23 cellular contexts compared by ENCODE assay signal in the genomic region with DNA sequence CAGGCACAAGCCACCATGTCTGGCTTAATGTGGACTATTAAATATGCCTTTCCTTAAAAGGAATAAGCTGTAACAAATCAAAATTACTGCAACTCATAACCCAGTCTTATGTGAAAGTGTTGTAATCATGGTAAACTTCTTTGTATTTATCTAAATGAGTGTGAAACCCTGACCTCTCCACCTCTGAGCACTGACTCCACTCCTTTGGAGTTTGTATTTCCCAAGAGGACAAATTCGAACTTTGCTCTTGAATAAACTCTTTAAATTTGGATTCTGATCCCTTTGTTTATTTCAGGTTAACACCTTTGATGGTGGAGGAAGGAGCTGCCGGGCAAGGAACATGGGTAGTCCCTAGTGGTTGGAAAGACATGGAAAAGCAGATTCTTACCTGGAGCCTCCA. TPM values are rescaled to one million over a fixed set of nuclear protein-coding genes. Genes with fewer than 3 reads are reported as not detected.
A peak's percentile ranks its signal among the peaks of the same experiment; 100 is the strongest.
DNase-seq lines count a peak whose midpoint lies in the region; ATAC-seq, FAIRE-seq and TF ChIP-seq lines count a peak whose summit lies in the region.
"Had no signal": no experiment of that assay in that cellular context is flagged by ENCODE, and none has a peak within 500 bp of the region (broad histone marks: within the 10 kb centered on the region; RNA-seq: fewer than 3 reads in every experiment).

No MANE protein-coding gene starts in this region.

- H3K36me3 Mint-ChIP-seq in MCF 10A (ENCODE audit: insufficient read depth, unreplicated experiment) = no peaks in the 10 kb centered on the region
- H3K36me3 Mint-ChIP-seq in astrocyte (ENCODE audit: low read depth, unreplicated experiment) = no peaks in the 10 kb centered on the region
- H3K36me3 Mint-ChIP-seq in stimulated activated naive B cell treated with anti-CD40 and anti-IgM and Interleukin-4, amounts not matched to agents 10 μg/mL and 1 μg/mL and 100 μg/mL, for 72 hours = no peaks in the 10 kb centered on the region
- H3K36me3 Mint-ChIP-seq: CD4-positive, alpha-beta memory T cell had no signal

- H3K4me3 ChIP-seq in breast epithelium = no peak overlapping the region
- H3K4me3 ChIP-seq in astrocyte (ENCODE audit: insufficient read depth, low read depth, low read length) = no peak overlapping the region
- no peak overlapping the region for H3K4me3 ChIP-seq in HepG2 (replicated peaks in 1 of 3; ENCODE audit: insufficient read depth in 1 of 3, low read depth in 2 of 3, low read length in 3 of 3)
- H3K4me3 ChIP-seq in subcutaneous abdominal adipose tissue (ENCODE audit: low read depth in 1 of 5, low read length in 5 of 5) = no peak overlapping the region
- H3K4me3 ChIP-seq in heart right ventricle = no peak overlapping the region
- H3K4me3 ChIP-seq: SK-N-MC had no signal

- H3K4me1 ChIP-seq in breast epithelium = no peaks in the 10 kb centered on the region
- peaks cover 19% of the 10 kb centered on the region for H3K4me1 ChIP-seq in astrocyte (ENCODE audit: insufficient read depth, low read length)
- peaks cover 23% of the 10 kb centered on the region for H3K4me1 ChIP-seq in HepG2 (ENCODE audit: insufficient read depth, low read length)
- H3K4me1 ChIP-seq in subcutaneous abdominal adipose tissue (ENCODE audit: control insufficient read depth in 5 of 5, insufficient read depth in 5 of 5, low read length in 5 of 5) = peaks cover 0 to 6% (median 0%) of the 10 kb centered on the region in 5 donors
- no peaks in the 10 kb centered on the region for H3K4me1 ChIP-seq in heart right ventricle
- H3K4me1 ChIP-seq: BE2C had no signal

- H3K79me2 ChIP-seq in astrocyte (ENCODE audit: insufficient read depth, low read length) = no peaks in the 10 kb centered on the region
- no peaks in the 10 kb centered on the region for H3K79me2 ChIP-seq in HepG2 (ENCODE audit: insufficient read depth, low read length)

- H3K27me3 ChIP-seq in breast epithelium (peaks cover 0 to 40% of the 10 kb centered on the region in 2 donors), astrocyte (ENCODE audit: insufficient read depth, low read length) (no peaks in the 10 kb centered on the region), HepG2 (ENCODE audit: control insufficient read depth in 1 of 2, insufficient read depth in 2 of 2, low read length in 2 of 2) (no peaks in the 10 kb centered on the region), subcutaneous abdominal adipose tissue (ENCODE audit: control insufficient read depth in 5 of 5, insufficient read depth in 4 of 5, low read length in 5 of 5) (peaks cover 0 to 4% (median 4%) of the 10 kb centered on the region in 5 donors), heart right ventricle (peaks cover 0 to 53% (median 0%) of the 10 kb centered on the region in 7 donors)
- H3K27me3 ChIP-seq: BE2C had no signal

- TF ChIP-seq POLR2A in breast epithelium (IDR thresholded peaks at IDR 0.05) = no peak
- TF ChIP-seq POLR2A in HepG2 (IDR thresholded peaks at IDR 0.05; ENCODE audit: insufficient read depth in 1 of 2, low read depth in 2 of 2, low read length in 2 of 2) = no peak

- FAIRE-seq in astrocyte (lab: Jason Lieb, UNC) = no peak
- FAIRE-seq in HepG2 (lab: Jason Lieb, UNC) = peak; percentile 8
- FAIRE-seq: D721Med had no signal

- H3K27ac Mint-ChIP-seq in MCF 10A (ENCODE audit: low read depth, unreplicated experiment) = no peak overlapping the region
- no peak overlapping the region for H3K27ac Mint-ChIP-seq in astrocyte (ENCODE audit: unreplicated experiment)
- no peak overlapping the region for H3K27ac Mint-ChIP-seq in stimulated activated naive B cell treated with anti-CD40 and anti-IgM and Interleukin-4, amounts not matched to agents 10 μg/mL and 1 μg/mL and 100 μg/mL, for 72 hours
- H3K27ac Mint-ChIP-seq: CD4-positive, alpha-beta memory T cell had no signal

- no peaks in the 10 kb centered on the region for H4K20me1 ChIP-seq in astrocyte (ENCODE audit: insufficient read depth, low read length)
- H4K20me1 ChIP-seq in HepG2 (ENCODE audit: insufficient read depth, low read length) = no peaks in the 10 kb centered on the region

- H3K9me3 ChIP-seq in breast epithelium (no peaks in the 10 kb centered on the region), astrocyte (ENCODE audit: insufficient read depth, low read depth, low read length) (no peaks in the 10 kb centered on the region), HepG2 (ENCODE audit: low read length) (no peaks in the 10 kb centered on the region), subcutaneous abdominal adipose tissue (ENCODE audit: control insufficient read depth in 5 of 5, low read length in 5 of 5) (no peaks in the 10 kb centered on the region), heart right ventricle (no peaks in the 10 kb centered on the region)
- H3K9me3 ChIP-seq: BE2C had no signal

- BruUV-seq in MCF 10A (replicated peaks; lab: Mats Ljungman, UMichigan) (no TSS peak), HepG2 (replicated peaks; lab: Mats Ljungman, UMichigan) (no TSS peak)

- H3K9me3 Mint-ChIP-seq in MCF 10A (ENCODE audit: unreplicated experiment) = peaks cover 17% of the 10 kb centered on the region
- H3K9me3 Mint-ChIP-seq in astrocyte (ENCODE audit: unreplicated experiment) = no peaks in the 10 kb centered on the region
- H3K9me3 Mint-ChIP-seq in stimulated activated naive B cell treated with anti-CD40 and anti-IgM and Interleukin-4, amounts not matched to agents 10 μg/mL and 1 μg/mL and 100 μg/mL, for 72 hours = no peaks in the 10 kb centered on the region

- no peak overlapping the region for H3K27ac ChIP-seq in breast epithelium
- no peak overlapping the region for H3K27ac ChIP-seq in astrocyte (ENCODE audit: low read depth, low read length)
- H3K27ac ChIP-seq in HepG2 (ENCODE audit: extremely low read length, insufficient read depth, low read length) = no peak overlapping the region
- H3K27ac ChIP-seq in subcutaneous abdominal adipose tissue (ENCODE audit: low read depth, low read length) = peak overlapping the region; percentile 1
- no peak overlapping the region for H3K27ac ChIP-seq in heart right ventricle
- H3K27ac ChIP-seq: 22Rv1, SK-N-MC had no signal

- H2AFZ ChIP-seq in astrocyte (ENCODE audit: low read depth, low read length) = no peak overlapping the region
- no peak overlapping the region for H2AFZ ChIP-seq in HepG2 (ENCODE audit: low read length)

- DNase-seq in MCF 10A (ENCODE audit: unreplicated experiment) = peak; percentile 15
- no peak for DNase-seq in breast epithelium (ENCODE audit: low spot score in 2 of 2)
- no peak for DNase-seq in astrocyte (ENCODE audit: low read depth)
- DNase-seq in HepG2 (ENCODE audit: low spot score) = peak; percentile 30
- no peak for DNase-seq in stimulated activated naive B cell treated with anti-CD40 and anti-IgM and Interleukin-4, amounts not matched to agents 10 μg/mL and 1 μg/mL and 100 μg/mL, for 72 hours
- DNase-seq in heart right ventricle = no peak
- DNase-seq: BE2C; CD4-positive, alpha-beta memory T cell; DMS79; NCI-H1417; NCI-H1930; NCI-H2171; NCI-H774; Right ventricle myocardium superior had no signal

- intact Hi-C loops in MCF 10A (cut with micrococcal nuclease) (no loop called here), breast epithelium (cut with DNase I; ENCODE audit: low total_unique reads) (no loop called here), HepG2 (cut with micrococcal nuclease; ENCODE audit: unreplicated experiment) (no loop called here), heart right ventricle (cut with DNase I) (no loop called here)

- POLR2A ChIA-PET in MCF 10A (lab: Yijun Ruan, JAX) (no interaction called here), HepG2 (lab: Yijun Ruan, JAX) (no interaction called here)

- no peak overlapping the region for H3K4me3 Mint-ChIP-seq in MCF 10A (ENCODE audit: unreplicated experiment)
- no peak overlapping the region for H3K4me3 Mint-ChIP-seq in astrocyte (ENCODE audit: unreplicated experiment)
- no peak overlapping the region for H3K4me3 Mint-ChIP-seq in stimulated activated naive B cell treated with anti-CD40 and anti-IgM and Interleukin-4, amounts not matched to agents 10 μg/mL and 1 μg/mL and 100 μg/mL, for 72 hours
- H3K4me3 Mint-ChIP-seq: CD4-positive, alpha-beta memory T cell had no signal

- no peaks in the 10 kb centered on the region for H3K27me3 Mint-ChIP-seq in MCF 10A (ENCODE audit: insufficient read depth, unreplicated experiment)
- peaks cover 3% of the 10 kb centered on the region for H3K27me3 Mint-ChIP-seq in astrocyte (ENCODE audit: low read depth, unreplicated experiment)
- peaks cover 26 to 29% of the 10 kb centered on the region in 2 donors for H3K27me3 Mint-ChIP-seq in stimulated activated naive B cell treated with anti-CD40 and anti-IgM and Interleukin-4, amounts not matched to agents 10 μg/mL and 1 μg/mL and 100 μg/mL, for 72 hours

- no peak for TF ChIP-seq RAD21 in HepG2 (CRISPR knock-in tag; IDR thresholded peaks at IDR 0.05)

- WGBS in HepG2 (ENCODE audit: low lambda C conversion rate) = 0% methylated on average over 2 of the region's 2 CpGs
- 73 to 80% methylated on average over 2 of the region's 2 CpGs for WGBS in heart right ventricle, 2 donors

- TF ChIP-seq CTCF in MCF 10A (IDR thresholded peaks at IDR 0.05; ENCODE audit: unreplicated experiment) (no peak), breast epithelium (IDR thresholded peaks at IDR 0.05) (no peak), astrocyte (IDR thresholded peaks at IDR 0.05; ENCODE audit: insufficient read depth, low read depth, low read length) (no peak), HepG2 (CRISPR knock-in tag; IDR thresholded peaks at IDR 0.05) (no peak), heart right ventricle (IDR thresholded peaks at IDR 0.05) (no peak)

- CTCF ChIA-PET in MCF 10A (lab: Yijun Ruan, JAX) = interaction anchor here (1.5 kb wide), 1 partner anchor 860 kb away, joined by 3 read pairs; no protein-coding TSS in a partner anchor
- CTCF ChIA-PET in HepG2 (lab: Yijun Ruan, JAX; ENCODE audit: low intra/inter-chr PET ratio, low total read pairs) = no interaction called here

- no peaks in the 10 kb centered on the region for H3K36me3 ChIP-seq in breast epithelium
- H3K36me3 ChIP-seq in astrocyte (ENCODE audit: insufficient read depth, low read length) = no peaks in the 10 kb centered on the region
- H3K36me3 ChIP-seq in HepG2 (replicated peaks in 1 of 2; ENCODE audit: control insufficient read depth in 1 of 2, insufficient read depth in 2 of 2, low read length in 2 of 2) = no peaks in the 10 kb centered on the region
- H3K36me3 ChIP-seq in subcutaneous abdominal adipose tissue (ENCODE audit: control insufficient read depth in 5 of 5, insufficient read depth in 5 of 5, low read length in 5 of 5) = no peaks in the 10 kb centered on the region
- H3K36me3 ChIP-seq in heart right ventricle = no peaks in the 10 kb centered on the region
- H3K36me3 ChIP-seq: BE2C had no signal

- H3K4me2 ChIP-seq in astrocyte (ENCODE audit: low read length) (peak overlapping the region; percentile 79), HepG2 (ENCODE audit: low read depth, low read length) (no peak overlapping the region)

- peak in 1 of 2 experiments; percentile 75; a peak in 1 of 4 replicates for TF ChIP-seq EP300 in HepG2 (IDR thresholded peaks at IDR 0.05; ENCODE audit: low read depth in 2 of 2, low read length in 2 of 2)
- no peak for TF ChIP-seq EP300 in HepG2 (CRISPR knock-in tag; IDR thresholded peaks at IDR 0.05; ENCODE audit: borderline replicate concordance)

- H3K4me1 Mint-ChIP-seq in MCF 10A (ENCODE audit: insufficient read depth, unreplicated experiment) (peaks cover 10% of the 10 kb centered on the region), astrocyte (ENCODE audit: low read depth, unreplicated experiment) (peaks cover 14% of the 10 kb centered on the region)
- H3K4me1 Mint-ChIP-seq in stimulated activated naive B cell treated with anti-CD40 and anti-IgM and Interleukin-4, amounts not matched to agents 10 μg/mL and 1 μg/mL and 100 μg/mL, for 72 hours = no peaks in the 10 kb centered on the region
- H3K4me1 Mint-ChIP-seq: CD4-positive, alpha-beta memory T cell had no signal

- H3K9ac ChIP-seq in astrocyte (ENCODE audit: low read length) (no peak overlapping the region), HepG2 (ENCODE audit: insufficient read depth, low read depth, low read length) (no peak overlapping the region), subcutaneous abdominal adipose tissue (ENCODE audit: low read length in 5 of 5) (no peak overlapping the region)

- in situ Hi-C loops in HepG2 (cut with HindIII; ENCODE audit: extremely low pct_ligation_motif_present, low pct_unique_long_range_greater_than_20kb) = no loop called here

- ATAC-seq in HepG2 = peak; percentile 72
- ATAC-seq in HG03175 (IDR thresholded peaks at IDR 0.05; ENCODE audit: unreplicated experiment) = no peak
- ATAC-seq in stimulated activated naive B cell treated with anti-CD40 and anti-IgM and Interleukin-4, amounts not matched to agents 10 μg/mL and 1 μg/mL and 100 μg/mL, for 72 hours (replicated peaks) = no peak
- no peak for ATAC-seq in heart right ventricle
- ATAC-seq: HCT116, Panc1 had no signal

RNA-seq across cellular contexts. Expression of gene FAM9A, which starts 48.3 kb away (rescaled TPM):
- total RNA-seq in MCF 10A (2022) = not detected in 2 replicates
- not detected for total RNA-seq in breast epithelium
- total RNA-seq in astrocyte = not detected in 2 replicates
- total RNA-seq in HepG2 (2016; rRNA removed; fragmentation: Illumina TruSeq; extraction: Trizol) = not detected in 2 replicates
- not detected in 2 replicates for total RNA-seq in HepG2 (2016; cell fraction: cytosol; rRNA removed; fragmentation: Illumina TruSeq; extraction: Trizol; ENCODE audit: low read depth)
- not detected in 2 replicates for total RNA-seq in HepG2 (2016; cell fraction: insoluble cytoplasmic fraction; rRNA removed; fragmentation: Illumina TruSeq; extraction: Trizol)
- not detected in 2 replicates for total RNA-seq in HepG2 (2016; cell fraction: membrane; rRNA removed; fragmentation: Illumina TruSeq; extraction: Trizol)
- total RNA-seq in HepG2 (2016; cell fraction: nucleus; rRNA removed; fragmentation: Illumina TruSeq; extraction: Trizol) = not detected in 2 replicates
- not detected in 2 replicates for polyA plus RNA-seq in HepG2 (2011; rRNA removed)
- polyA plus RNA-seq in HepG2 (2011; cell fraction: cytosol; rRNA removed) = not detected in 2 replicates
- not detected in 2 replicates for polyA plus RNA-seq in HepG2 (2011; cell fraction: nucleus; rRNA removed)
- not detected in 2 replicates for polyA plus RNA-seq in HepG2 (2012)
- not detected in 2 replicates for polyA plus RNA-seq in HepG2 (2016; cell fraction: cytosol; fragmentation: Illumina TruSeq; extraction: Trizol; ENCODE audit: low read depth)
- polyA plus RNA-seq in HepG2 (2016; cell fraction: insoluble cytoplasmic fraction; fragmentation: Illumina TruSeq; extraction: Trizol; ENCODE audit: low read depth) = not detected in 2 replicates
- not detected in 2 replicates for polyA plus RNA-seq in HepG2 (2016; cell fraction: membrane; fragmentation: Illumina TruSeq; extraction: Trizol; ENCODE audit: low read depth)
- polyA plus RNA-seq in HepG2 (2016; cell fraction: nucleus; fragmentation: Illumina TruSeq; extraction: Trizol; ENCODE audit: insufficient read depth, low read depth) = not detected in 2 replicates
- not detected in 2 replicates for polyA minus RNA-seq in HepG2 (2011; rRNA and poly(A)+ RNA removed; ENCODE audit: low replicate concordance)
- polyA minus RNA-seq in HepG2 (2011; cell fraction: cytosol; rRNA and poly(A)+ RNA removed) = not detected in 2 replicates
- polyA minus RNA-seq in HepG2 (2011; cell fraction: nucleus; rRNA and poly(A)+ RNA removed) = not detected in 2 replicates
- not detected for total RNA-seq in heart right ventricle
- not detected for polyA plus RNA-seq in heart right ventricle
- total RNA-seq: CD4-positive, alpha-beta memory T cell; G401; NCI-H460; Right ventricle myocardium superior had no signal
- polyA plus RNA-seq: CD4-positive, alpha-beta memory T cell had no signal

Comparison
In these comparisons a context has a peak if more than half of its experiments do, and no peak if none do; other contexts are left out.
1. DNase-seq: peak in MCF 10A (single experiment) and HepG2 (single experiment); none in breast epithelium (0 of 2), astrocyte (single experiment), stimulated activated naive B cell treated with anti-CD40 and anti-IgM and Interleukin-4, amounts not matched to agents 10 μg/mL and 1 μg/mL and 100 μg/mL, for 72 hours (single experiment) and heart right ventricle (0 of 2).